Comparison of ENCODE assay signal across 26 cellular contexts in genomic region chr22:19582033-19582693, GRCh38. TPM values are rescaled to one million over a fixed set of nuclear protein-coding genes. Genes with fewer than 3 reads are reported as not detected.
DNase-seq lines count a peak whose midpoint lies in the region; ATAC-seq, FAIRE-seq and TF ChIP-seq lines count a peak whose summit lies in the region.
"Had no signal": no experiment of that assay in that cellular context is flagged by ENCODE, and none has a peak within 500 bp of the region (broad histone marks: within the 10 kb centered on the region; RNA-seq: fewer than 3 reads in every experiment).

No MANE protein-coding gene starts in this region.

- no peaks in the 10 kb centered on the region for H3K36me3 ChIP-seq in K562 (ENCODE audit: control insufficient read depth, insufficient read depth, low read length)
- no peaks in the 10 kb centered on the region for H3K36me3 ChIP-seq in mesenchymal stem cell (ENCODE audit: control insufficient read depth in 1 of 2, insufficient read depth in 2 of 2, low read depth in 1 of 2, low read length in 2 of 2)
- H3K36me3 ChIP-seq: BE2C, BLaER1 had no signal

- H3K9ac ChIP-seq in K562 (ENCODE audit: insufficient read depth in 1 of 2, low read depth in 2 of 2, low read length in 2 of 2) (no peak overlapping the region), mesenchymal stem cell (ENCODE audit: low read length) (no peak overlapping the region)
- H3K9ac ChIP-seq: BLaER1 had no signal

- intact Hi-C loops in K562 (cut with micrococcal nuclease) = no loop called here

- TF ChIP-seq POLR2A in K562 (conservative IDR thresholded peaks at IDR 0.05) (no peak), GM12891 (IDR thresholded peaks at IDR 0.05; ENCODE audit: low read depth, low read length) (no peak)

- no peak overlapping the region for H3K14ac ChIP-seq in mesenchymal stem cell (ENCODE audit: low read length in 2 of 2)

- H3K9me1 ChIP-seq in K562 (ENCODE audit: control insufficient read depth, insufficient read depth, low read length) = peaks cover 3% of the 10 kb centered on the region

- H4K91ac ChIP-seq in mesenchymal stem cell (ENCODE audit: low read length) = no peak overlapping the region

- no peak overlapping the region for H4K8ac ChIP-seq in mesenchymal stem cell (ENCODE audit: low read length)

- H3K27ac ChIP-seq in K562 (ENCODE audit: extremely low read depth, low read depth, low read length) (no peak overlapping the region), mesenchymal stem cell (ENCODE audit: low read length, poor library complexity, severe bottlenecking) (no peak overlapping the region)
- H3K27ac ChIP-seq: BLaER1 had no signal

- H2BK12ac ChIP-seq in mesenchymal stem cell (ENCODE audit: low read length in 2 of 2) = no peak overlapping the region

- TF ChIP-seq CTCF in K562 (IDR thresholded peaks at IDR 0.05 in 2 of 3, conservative IDR thresholded peaks at IDR 0.05 in 1 of 3; ENCODE audit: insufficient read depth in 2 of 3, low read depth in 1 of 3, low read length in 3 of 3) = no peak

- TF ChIP-seq RAD21 in K562 (CRISPR knock-in tag; conservative IDR thresholded peaks at IDR 0.05 in 1 of 2, IDR thresholded peaks at IDR 0.05 in 1 of 2) = no peak

- DNase-seq in K562 (ENCODE audit: extremely low read depth in 1 of 4, low spot score in 3 of 4) = peak in 3 of 4 experiments; percentile 36 to 45 (median 43)
- no peak for DNase-seq in mesenchymal stem cell
- DNase-seq in GM12891 (ENCODE audit: insufficient read length, low spot score) = no peak
- DNase-seq in D341Med (ENCODE audit: low spot score) = no peak
- no peak for DNase-seq in NCI-H524 treated with DMSO at 0.1 percent for 48 hours (lab: John Stamatoyannopoulos, UW)
- DNase-seq: 8988T; ACHN; BE2C; C1 segment of cervical spinal cord; Caco-2; Calu3; CD4-positive, alpha-beta T cell; CD8-positive, alpha-beta T cell; DMS 273 treated with DMSO at 0.1 percent for 48 hours; DMS153; DMS53; DMS79; DND-41; EL; GDM1 had no signal

- BruUV-seq in K562 (replicated peaks; lab: Mats Ljungman, UMichigan) = no TSS peak

- H3K4me2 ChIP-seq in K562 (ENCODE audit: insufficient read depth, low read length) = peak overlapping the region; percentile 2; the same call in 1 of the 2 replicates
- no peak overlapping the region for H3K4me2 ChIP-seq in mesenchymal stem cell (ENCODE audit: low read length, poor library complexity, severe bottlenecking)
- H3K4me2 ChIP-seq: BLaER1 had no signal

- H3K79me1 ChIP-seq in mesenchymal stem cell (replicated peaks; ENCODE audit: low read length, poor library complexity, severe bottlenecking) = no peaks in the 10 kb centered on the region

- TF ChIP-seq EP300 in K562 (IDR thresholded peaks at IDR 0.05; ENCODE audit: low read length) = peak; percentile 61

- in situ Hi-C loops in K562 (cut with MboI) = no loop called here

- no peaks in the 10 kb centered on the region for H3K79me2 ChIP-seq in K562 (ENCODE audit: control insufficient read depth, insufficient read depth, low read length)

- H3K4me3 ChIP-seq in K562 = no peak overlapping the region
- no peak overlapping the region for H3K4me3 ChIP-seq in mesenchymal stem cell (ENCODE audit: insufficient read depth in 1 of 2, low read depth in 1 of 2, low read length in 2 of 2)
- H3K4me3 ChIP-seq: BLaER1, GM12878 had no signal

- H2AK5ac ChIP-seq in mesenchymal stem cell (ENCODE audit: low read length, severe bottlenecking) = no peak overlapping the region

- H2BK5ac ChIP-seq in mesenchymal stem cell (ENCODE audit: low read depth, low read length, poor library complexity, severe bottlenecking) = no peak overlapping the region

- H3K4ac ChIP-seq in mesenchymal stem cell (ENCODE audit: low read depth in 1 of 2, low read length in 2 of 2) = no peak overlapping the region

- H3K9me3 ChIP-seq in K562 (replicated peaks; ENCODE audit: control insufficient read depth, insufficient read depth, low read depth, low read length) (no peaks in the 10 kb centered on the region), mesenchymal stem cell (ENCODE audit: control insufficient read depth, low read length) (no peaks in the 10 kb centered on the region)
- H3K9me3 ChIP-seq: BE2C, BLaER1, Caco-2 had no signal

- no peak for ATAC-seq in K562
- ATAC-seq: CD8-positive, alpha-beta T cell; GM12878 had no signal

- peaks cover 11% of the 10 kb centered on the region; the same call in 1 of the 2 replicates for H4K20me1 ChIP-seq in K562 (replicated peaks; ENCODE audit: control insufficient read depth, insufficient read depth, low read length)
- H4K20me1 ChIP-seq: BLaER1 had no signal

- WGBS in K562 (ENCODE audit: insufficient coverage, low coverage, missing lambda C conversion rate) = 19% methylated on average over 17 of the region's 17 CpGs
- WGBS in mesenchymal stem cell = 87% methylated on average over 17 of the region's 17 CpGs

- POLR2A ChIA-PET in K562 (lab: Yijun Ruan, JAX) = interaction anchor here (1.0 to 1.7 kb wide), 3 partner anchors 16 to 23 kb away, joined by 3 to 5 read pairs (median 3); no protein-coding TSS in a partner anchor

- CTCF ChIA-PET in K562 (lab: Yijun Ruan, JAX; ENCODE audit: low intra/inter-chr PET ratio) = no interaction called here

- no peak overlapping the region for H2BK120ac ChIP-seq in mesenchymal stem cell (ENCODE audit: low read depth, low read length)

- H3K4me1 ChIP-seq in K562 (replicated peaks in 1 of 2; ENCODE audit: control insufficient read depth in 2 of 2, insufficient read depth in 2 of 2, low read length in 2 of 2) (peaks cover 14 to 16% of the 10 kb centered on the region in 2 experiments), mesenchymal stem cell (ENCODE audit: control insufficient read depth, insufficient read depth, low read depth, low read length) (peaks cover 4% of the 10 kb centered on the region)
- H3K4me1 ChIP-seq: BE2C, Caco-2 had no signal

- peaks cover 66 to 72% of the 10 kb centered on the region in 2 experiments for H3K27me3 ChIP-seq in K562 (ENCODE audit: control insufficient read depth in 2 of 2, insufficient read depth in 2 of 2, low read length in 2 of 2)
- peaks cover 7 to 11% of the 10 kb centered on the region in 2 experiments for H3K27me3 ChIP-seq in mesenchymal stem cell (ENCODE audit: control insufficient read depth in 1 of 2, insufficient read depth in 1 of 2, low read length in 2 of 2)
- H3K27me3 ChIP-seq: BE2C, BLaER1 had no signal

- H3K23ac ChIP-seq in mesenchymal stem cell (ENCODE audit: low read length in 2 of 2) = no peak overlapping the region

- H3K18ac ChIP-seq in mesenchymal stem cell (ENCODE audit: low read depth in 1 of 2, low read length in 2 of 2) = no peak overlapping the region

- FAIRE-seq in K562 (lab: Jason Lieb, UNC) (no peak), GM12891 (lab: Jason Lieb, UNC) (no peak)
- FAIRE-seq: A204.1, GM12878, GM19239 had no signal

- H2BK15ac ChIP-seq in mesenchymal stem cell (ENCODE audit: low read depth, poor library complexity, severe bottlenecking) = peak overlapping the region; percentile 28

- H2AFZ ChIP-seq in K562 (ENCODE audit: low read depth, low read length) = no peak overlapping the region
- no peak overlapping the region for H2AFZ ChIP-seq in mesenchymal stem cell (ENCODE audit: low read depth, low read length)

TF ChIP-seq in K562, 482 proteins besides CTCF, POLR2A, EP300 and RAD21 (continues in another document):
- no peak for TF ChIP-seq MAX (CRISPR knock-in tag; IDR thresholded peaks at IDR 0.05)
- TF ChIP-seq TAL1 (IDR thresholded peaks at IDR 0.05) = peak; percentile 85
- TF ChIP-seq PCBP2 (IDR thresholded peaks at IDR 0.05; ENCODE audit: low read depth, low read length, poor library complexity, severe bottlenecking) = no peak
- TF ChIP-seq NELFE (IDR thresholded peaks at IDR 0.05; ENCODE audit: insufficient read depth, insufficient read length) = no peak

TF ChIP-seq in GM12891, 5 proteins besides CTCF, POLR2A, EP300 and RAD21:
- TF ChIP-seq TAF1 (IDR thresholded peaks at IDR 0.05; ENCODE audit: low read depth, low read length) = no peak
- TF ChIP-seq PAX5 (IDR thresholded peaks at IDR 0.05; ENCODE audit: insufficient read depth, low read length, severe bottlenecking) = no peak
- TF ChIP-seq SPI1 (IDR thresholded peaks at IDR 0.05; ENCODE audit: low read depth, low read length) = no peak
- no peak for TF ChIP-seq POLR2AphosphoS5 (IDR thresholded peaks at IDR 0.05; ENCODE audit: low read depth, low read length)
- TF ChIP-seq POU2F2 (IDR thresholded peaks at IDR 0.05; ENCODE audit: low read depth, low read length) = no peak
TF ChIP-seq in GM12891: peak in this region for 0.

RNA-seq across cellular contexts. Expression of gene CLDN5, which starts 58.0 kb away (rescaled TPM):
- not detected in 2 replicates for total RNA-seq in K562 (2011; cell fraction: chromatin; rRNA removed; ENCODE audit: low replicate concordance)
- not detected in 2 replicates for total RNA-seq in K562 (2011; cell fraction: nucleolus; rRNA removed)
- total RNA-seq in K562 (2011; cell fraction: nucleoplasm; rRNA removed) = not detected in 2 replicates
- total RNA-seq in K562 (2014; rRNA removed) (not detected in 2 replicates), K562 (2014; rRNA removed; fragmentation: Illumina TruSeq; extraction: Trizol) (not detected in 2 replicates), K562 (2015; rRNA removed; fragmentation: Illumina TruSeq; extraction: Trizol) (not detected in 2 replicates), K562 (2021) (0.16 and 0.20 TPM in 2 replicates)
- polyA plus RNA-seq in K562 (2011; rRNA removed) (not detected in 2 replicates), K562 (2014; fragmentation: Illumina TruSeq; extraction: Trizol) (not detected in 2 replicates), K562 (2014; fragmentation: Nextera tagmentation; extraction: Ambion mirVana) (not detected), K562 (2014; rRNA removed) (not detected in 2 replicates)
- not detected in 2 replicates for polyA plus RNA-seq in K562 (2011; cell fraction: cytosol; rRNA removed)
- polyA plus RNA-seq in K562 (2011; cell fraction: nucleus; rRNA removed) = not detected in 2 replicates
- 0.08 and 0.18 TPM in 2 replicates for polyA plus RNA-seq in K562 (2012)
- not detected in 2 replicates for polyA minus RNA-seq in K562 (2011; rRNA and poly(A)+ RNA removed)
- not detected in 2 replicates for polyA minus RNA-seq in K562 (2011; cell fraction: cytosol; rRNA and poly(A)+ RNA removed)
- not detected in 2 replicates for polyA minus RNA-seq in K562 (2011; cell fraction: nucleus; rRNA and poly(A)+ RNA removed)
- 0.06 TPM for polyA plus RNA-seq in mesenchymal stem cell (2013, experiment 1 of 2)
- 0.10 TPM for polyA plus RNA-seq in mesenchymal stem cell (2013, experiment 2 of 2)
- polyA plus RNA-seq in GM12891 (2012; ENCODE audit: low read depth, missing spikeins) = not detected
- total RNA-seq: Caco-2; Calu3; CD4-positive, alpha-beta T cell; CD8-positive, alpha-beta T cell; G401 had no signal
- polyA plus RNA-seq: AG04450, GM12878 had no signal

Comparison
In these comparisons a context has a peak if more than half of its experiments do, and no peak if none do; other contexts are left out.
1. DNase-seq: peak in K562 (3 of 4); none in mesenchymal stem cell (single experiment), GM12891 (single experiment), D341Med (single experiment) and NCI-H524 treated with DMSO at 0.1 percent for 48 hours (single experiment).